ENCODE assay signal across 15 cellular contexts in genomic region chr16:72537684-72538083, GRCh38.
A peak's percentile ranks its signal among the peaks of the same experiment; 100 is the strongest.
DNase-seq lines count a peak whose midpoint lies in the region; ATAC-seq and TF ChIP-seq lines count a peak whose summit lies in the region.
"Had no signal": no experiment of that assay in that cellular context is flagged by ENCODE, and none has a peak within 500 bp of the region (broad histone marks: within the 10 kb centered on the region; RNA-seq: fewer than 3 reads in every experiment).

No MANE protein-coding gene starts in this region.

- H3K36me3 ChIP-seq in ascending aorta (no peaks in the 10 kb centered on the region), Peyer's patch (no peaks in the 10 kb centered on the region)
- H3K36me3 ChIP-seq: BLaER1, SJSA1 had no signal

- H3K4me3 ChIP-seq in choroid plexus epithelial cell (ENCODE audit: low read depth, low read length) = no peak overlapping the region
- H3K4me3 ChIP-seq in ascending aorta = no peak overlapping the region
- no peak overlapping the region for H3K4me3 ChIP-seq in Peyer's patch
- H3K4me3 ChIP-seq: BLaER1, SJSA1, skin epidermis had no signal

- no peaks in the 10 kb centered on the region for H3K9me3 ChIP-seq in ascending aorta
- H3K9me3 ChIP-seq in Peyer's patch = no peaks in the 10 kb centered on the region
- H3K9me3 ChIP-seq: BLaER1, SJSA1 had no signal

- ATAC-seq in HG02973 (IDR thresholded peaks at IDR 0.05; ENCODE audit: unreplicated experiment) = no peak
- ATAC-seq: stimulated activated memory B cell treated with anti-CD40 and anti-IgM and Interleukin-4, amounts not matched to agents 10 μg/mL and 1 μg/mL and 100 μg/mL, for 72 hours had no signal

- TF ChIP-seq CTCF in choroid plexus epithelial cell (conservative IDR thresholded peaks at IDR 0.05; ENCODE audit: low read depth, low read length) (no peak), ascending aorta (IDR thresholded peaks at IDR 0.05) (no peak), Peyer's patch (IDR thresholded peaks at IDR 0.05) (no peak)

- H3K4me1 ChIP-seq in ascending aorta (no peaks in the 10 kb centered on the region), Peyer's patch (no peaks in the 10 kb centered on the region)

- H3K27ac ChIP-seq in ascending aorta = no peak overlapping the region
- H3K27ac ChIP-seq in Peyer's patch = no peak overlapping the region
- H3K27ac ChIP-seq: BLaER1, SJSA1, skin epidermis had no signal

- intact Hi-C loops in ascending aorta (cut with DNase I) = no loop called here

- H3K27me3 ChIP-seq in ascending aorta (no peaks in the 10 kb centered on the region), Peyer's patch (no peaks in the 10 kb centered on the region)
- H3K27me3 ChIP-seq: BLaER1, SJSA1 had no signal

- DNase-seq in COLO829 (ENCODE audit: low spot score) = peak; percentile 2
- peak; percentile 16 for DNase-seq in NCI-H226
- peak; percentile 75 for DNase-seq in choroid plexus epithelial cell (ENCODE audit: low read depth)
- peak; percentile 27 for DNase-seq in kidney tubule cell (ENCODE audit: low spot score)
- DNase-seq in ascending aorta (ENCODE audit: low spot score in 2 of 2) = no peak
- no peak for DNase-seq in Peyer's patch
- no peak for DNase-seq in SW480 (ENCODE audit: low spot score)
- DNase-seq: activated CD4-positive, alpha-beta memory T cell treated with anti-CD3 and anti-CD28 coated beads for 36 hours; NCI-H1105; NK-92 treated with Interleukin-12 subunit alpha and Interleukin-12 subunit beta, amount 100 ng/mL, for 24 hours had no signal

- no peak for TF ChIP-seq POLR2A in Peyer's patch (IDR thresholded peaks at IDR 0.05)

Comparison
In these comparisons a context has a peak if more than half of its experiments do, and no peak if none do; other contexts are left out.
1. DNase-seq: peak in COLO829 (single experiment), NCI-H226 (single experiment), choroid plexus epithelial cell (single experiment) and kidney tubule cell (single experiment); none in ascending aorta (0 of 2), Peyer's patch (0 of 3) and SW480 (single experiment).